Comparison of ENCODE assay signal across 9 cellular contexts in genomic region chr10:3774814-3775670, GRCh38. TPM values are rescaled to one million over a fixed set of nuclear protein-coding genes. Genes with fewer than 3 reads are reported as not detected.
DNase-seq lines count a peak whose midpoint lies in the region; ATAC-seq, FAIRE-seq and TF ChIP-seq lines count a peak whose summit lies in the region.
"Had no signal": no experiment of that assay in that cellular context is flagged by ENCODE, and none has a peak within 500 bp of the region (broad histone marks: within the 10 kb centered on the region; RNA-seq: fewer than 3 reads in every experiment).

No MANE protein-coding gene starts in this region.

- H3K36me3 Mint-ChIP-seq in naive thymus-derived CD4-positive, alpha-beta T cell = peaks cover 10 to 54% (median 17%) of the 10 kb centered on the region in 5 donors

- H3K36me3 ChIP-seq in H1 (ENCODE audit: control insufficient read depth in 2 of 4, insufficient read depth in 4 of 4, low read length in 3 of 4) = peaks cover 13 to 33% (median 27%) of the 10 kb centered on the region in 4 experiments
- H3K36me3 ChIP-seq in naive thymus-derived CD4-positive, alpha-beta T cell (ENCODE audit: control insufficient read depth in 2 of 3, insufficient read depth in 3 of 3, low read length in 3 of 3) = peaks cover 4 to 43% (median 31%) of the 10 kb centered on the region in 3 experiments
- peaks cover 0 to 9% of the 10 kb centered on the region in 2 donors for H3K36me3 ChIP-seq in prostate gland

- H3K4me3 Mint-ChIP-seq in naive thymus-derived CD4-positive, alpha-beta T cell = peak overlapping the region in 5 of 10 donors; percentile 22 to 81 (median 44)

- H3K79me2 ChIP-seq in H1 (ENCODE audit: control insufficient read depth in 1 of 2, insufficient read depth in 2 of 2, low read length in 2 of 2) = peaks cover 0 to 14% of the 10 kb centered on the region in 2 experiments; a peak in 2 of 4 replicates

- H3K79me1 ChIP-seq in H1 (ENCODE audit: low read depth, low read length) = peaks cover 3% of the 10 kb centered on the region

- H3K4me3 ChIP-seq in H1 (ENCODE audit: extremely low read depth in 1 of 4, insufficient read depth in 2 of 4, low read depth in 3 of 4, low read length in 4 of 4) (no peak overlapping the region), prostate gland (no peak overlapping the region)
- H3K4me3 ChIP-seq in naive thymus-derived CD4-positive, alpha-beta T cell (ENCODE audit: low read length) = no peak overlapping the region

- H3K27ac Mint-ChIP-seq in naive thymus-derived CD4-positive, alpha-beta T cell = peak overlapping the region; percentile 25 to 99 (median 82)

- ATAC-seq in naive thymus-derived CD4-positive, alpha-beta T cell = peak; percentile 31

- H3K9me3 Mint-ChIP-seq in naive thymus-derived CD4-positive, alpha-beta T cell = peaks cover 0 to 8% (median 0%) of the 10 kb centered on the region in 11 donors

- H2AFZ ChIP-seq in H1 (ENCODE audit: low read length) = no peak overlapping the region

- CTCF ChIA-PET in RWPE1 (lab: Yijun Ruan, JAX) (no interaction called here), H1 (lab: Charles Lee; ENCODE audit: partially characterized antibody) (interaction anchor here (0.7 to 1.1 kb wide), 5 partner anchors 9 to 377 kb away, joined by 3 to 4 read pairs (median 3); no protein-coding TSS in a partner anchor)
- CTCF ChIA-PET in naive thymus-derived CD4-positive, alpha-beta T cell (lab: Charles Lee) = interaction anchor here (0.6 kb wide), 1 partner anchor 13 kb away, joined by 3 read pairs; no protein-coding TSS in a partner anchor

- H3K9ac ChIP-seq in H1 (replicated peaks in 1 of 4; ENCODE audit: extremely low read depth in 1 of 4, low read depth in 3 of 4, low read length in 3 of 4) = no peak overlapping the region

- WGBS in H1 (ENCODE audit: extremely low coverage in 1 of 2, insufficient coverage in 1 of 2, insufficient read length in 1 of 2, insufficient replicate concordance in 2 of 2, low coverage in 1 of 2, low lambda C conversion rate in 2 of 2, missing lambda C conversion rate in 1 of 2), 2 experiments = 93% methylated on average over 20 of the region's 20 CpGs; no CpG with 5 or more reads in 1 of the 2 experiments
- WGBS in prostate gland = 73% methylated on average over 20 of the region's 20 CpGs

- TF ChIP-seq RAD21 in H1 (IDR thresholded peaks at IDR 0.05 in 1 of 2, conservative IDR thresholded peaks at IDR 0.05 in 1 of 2; ENCODE audit: low read depth in 2 of 2, low read length in 2 of 2) = no peak

- no peak overlapping the region for H3K14ac ChIP-seq in H1 (ENCODE audit: insufficient read length)

- H3K4ac ChIP-seq in H1 (replicated peaks; ENCODE audit: insufficient read length, low read depth, low read length) = no peak overlapping the region

- H2BK12ac ChIP-seq in H1 (ENCODE audit: low read depth, low read length) = no peak overlapping the region; the same call in 1 of the 2 replicates

- H3K27me3 ChIP-seq in H1 (replicated peaks in 1 of 4; ENCODE audit: control insufficient read depth in 3 of 4, extremely low read depth in 1 of 4, insufficient read depth in 3 of 4, low read length in 3 of 4) = no peaks in the 10 kb centered on the region
- H3K27me3 ChIP-seq in naive thymus-derived CD4-positive, alpha-beta T cell (ENCODE audit: control insufficient read depth in 2 of 2, insufficient read depth in 2 of 2, low read length in 2 of 2) = no peaks in the 10 kb centered on the region
- H3K27me3 ChIP-seq in prostate gland (replicated peaks; ENCODE audit: insufficient read depth) = no peaks in the 10 kb centered on the region

- no peaks in the 10 kb centered on the region for H3K27me3 Mint-ChIP-seq in naive thymus-derived CD4-positive, alpha-beta T cell

- no peak overlapping the region for H3K23ac ChIP-seq in H1 (ENCODE audit: insufficient read length)

- no peak overlapping the region for H2BK20ac ChIP-seq in H1 (ENCODE audit: low read length)

- H3K27ac ChIP-seq in RWPE1 (peak overlapping the region; percentile 97), H1 (ENCODE audit: low read depth, low read length) (no peak overlapping the region), prostate gland (peak overlapping the region in 1 of 2 donors; percentile 26)
- H3K27ac ChIP-seq in naive thymus-derived CD4-positive, alpha-beta T cell (ENCODE audit: low read depth, low read length) = no peak overlapping the region
- H3K27ac ChIP-seq: HL-60 had no signal

- peaks cover 32 to 54% (median 44%) of the 10 kb centered on the region in 7 donors for H3K4me1 Mint-ChIP-seq in naive thymus-derived CD4-positive, alpha-beta T cell

- H4K20me1 ChIP-seq in H1 (replicated peaks in 1 of 2; ENCODE audit: control insufficient read depth in 1 of 2, insufficient read depth in 2 of 2, low read length in 2 of 2) = peaks cover 2 to 4% of the 10 kb centered on the region in 2 experiments

- POLR2A ChIA-PET in RWPE1 (lab: Yijun Ruan, JAX; ENCODE audit: low non-redundant PET) (interaction anchor here (1.2 kb wide), 1 partner anchor 10 kb away, joined by 4 read pairs; the partner anchor contains the start of gene KLF6), H1 (lab: Charles Lee; ENCODE audit: partially characterized antibody) (interaction anchor here (0.9 to 4.4 kb wide), 4 partner anchors 9 to 113 kb away, joined by 3 to 43 read pairs (median 8); partner anchors contain the start of gene KLF6)
- POLR2A ChIA-PET in naive thymus-derived CD4-positive, alpha-beta T cell (lab: Charles Lee) = interaction anchor here (0.6 to 2.5 kb wide), 7 partner anchors 9 to 173 kb away, joined by 3 to 33 read pairs (median 3); partner anchors contain the start of gene KLF6

- no peak overlapping the region for H4K8ac ChIP-seq in H1 (ENCODE audit: extremely low read depth, insufficient read depth, low read length)

- H2BK5ac ChIP-seq in H1 (ENCODE audit: low read depth, low read length) = peak overlapping the region; percentile 22; the same call in 1 of the 2 replicates

- H2BK15ac ChIP-seq in H1 (ENCODE audit: low read length) = no peak overlapping the region

- FAIRE-seq in H1 (lab: Jason Lieb, UNC) = no peak
- FAIRE-seq in urothelium cell line (lab: Jason Lieb, UNC) = no peak

- no peak for TF ChIP-seq EP300 in H1 (IDR thresholded peaks at IDR 0.05; ENCODE audit: borderline replicate concordance in 1 of 2, low read depth in 2 of 2, low read length in 2 of 2)

- H3K4me1 ChIP-seq in H1 (replicated peaks in 1 of 4; ENCODE audit: control insufficient read depth in 3 of 4, insufficient read depth in 4 of 4, low read length in 3 of 4) = peaks cover 0 to 10% (median 5%) of the 10 kb centered on the region in 4 experiments; a peak in 6 of 7 replicates
- H3K4me1 ChIP-seq in naive thymus-derived CD4-positive, alpha-beta T cell (ENCODE audit: control insufficient read depth in 2 of 2, insufficient read depth in 2 of 2, low read length in 2 of 2) = peaks cover 34 to 54% of the 10 kb centered on the region in 2 donors
- no peaks in the 10 kb centered on the region for H3K4me1 ChIP-seq in prostate gland (replicated peaks)

- H2BK120ac ChIP-seq in H1 (replicated peaks; ENCODE audit: low read depth, low read length) = no peak overlapping the region

- no peak overlapping the region for H3K56ac ChIP-seq in H1 (replicated peaks; ENCODE audit: insufficient read length, low read depth, low read length)

- no peak overlapping the region for H2AK5ac ChIP-seq in H1 (ENCODE audit: low read depth, low read length)

- H4K91ac ChIP-seq in H1 (replicated peaks; ENCODE audit: insufficient read length, low read length) = peak overlapping the region; percentile 44

- H3K18ac ChIP-seq in H1 (ENCODE audit: extremely low read depth, low read length) = no peak overlapping the region

- TF ChIP-seq CTCF in RWPE1 (conservative IDR thresholded peaks at IDR 0.05; ENCODE audit: low read depth) = no peak
- no peak for TF ChIP-seq CTCF in H1 (IDR thresholded peaks at IDR 0.05; ENCODE audit: control extremely low read depth in 1 of 3, insufficient read depth in 1 of 3, low read depth in 1 of 3, low read length in 3 of 3)
- no peak for TF ChIP-seq CTCF in prostate gland (IDR thresholded peaks at IDR 0.05)

- H3K9me3 ChIP-seq in H1 (ENCODE audit: insufficient read depth in 2 of 2, low read depth in 1 of 2, low read length in 1 of 2) (no peaks in the 10 kb centered on the region), prostate gland (no peaks in the 10 kb centered on the region)
- no peaks in the 10 kb centered on the region for H3K9me3 ChIP-seq in naive thymus-derived CD4-positive, alpha-beta T cell (ENCODE audit: control insufficient read depth in 2 of 3, low read length in 3 of 3)

- no peak overlapping the region for H3K4me2 ChIP-seq in H1 (ENCODE audit: insufficient read depth in 1 of 2, low read depth in 2 of 2, low read length in 2 of 2)

- no peaks in the 10 kb centered on the region for H3K23me2 ChIP-seq in H1 (ENCODE audit: low read depth, low read length)

- H4K5ac ChIP-seq in H1 (ENCODE audit: insufficient read length, low read depth, low read length) = no peak overlapping the region

- TF ChIP-seq POLR2A in H1 (IDR thresholded peaks at IDR 0.05; ENCODE audit: control extremely low read depth in 1 of 2, low read depth in 2 of 2, low read length in 2 of 2) (peak in 1 of 2 experiments; percentile 57; a peak in 2 of 3 replicates), prostate gland (IDR thresholded peaks at IDR 0.05) (no peak)

- DNase-seq in EL (peak; percentile 92), RWPE1 (ENCODE audit: low spot score) (no peak), H1 (ENCODE audit: low read depth in 1 of 2, low spot score in 2 of 2) (no peak), NCI-H1048 (lab: John Stamatoyannopoulos, UW) (no peak), prostate gland (ENCODE audit: low spot score) (no peak), NCI-H1436 treated with DMSO at 0.1 percent for 48 hours (lab: John Stamatoyannopoulos, UW) (no peak), urothelium cell line (ENCODE audit: low spot score) (no peak)
- no peak for DNase-seq in naive thymus-derived CD4-positive, alpha-beta T cell

- intact Hi-C loops in naive thymus-derived CD4-positive, alpha-beta T cell (cut with micrococcal nuclease) = loop anchor here (5.0 kb wide), 7 partner anchors 37 to 538 kb away; no protein-coding TSS in a partner anchor
- intact Hi-C loops in prostate gland (cut with DNase I) = no loop called here

TF ChIP-seq in H1, 55 proteins besides CTCF, POLR2A, EP300 and RAD21:
- TF ChIP-seq TAF7 (optimal IDR thresholded peaks at IDR 0.05; ENCODE audit: borderline replicate concordance, low read depth, low read length) = no peak

RNA-seq across cellular contexts. Expression of gene KLF6, which starts 10.0 kb away (rescaled TPM):
- 19.5 and 23.0 TPM in 2 replicates for total RNA-seq in H1 (2021; fragmentation: NEBNext Ultra II Directional; extraction: Animal tissue kit (Norgen Biotek cat#: 25700))
- polyA plus RNA-seq in H1 (2011; rRNA removed) = 5.7 and 10.1 TPM in 2 replicates
- polyA plus RNA-seq in H1 (2011; cell fraction: cytosol; rRNA removed) = 8.9 TPM
- 19.0 TPM for polyA plus RNA-seq in H1 (2011; cell fraction: nucleus; rRNA removed)
- polyA plus RNA-seq in H1 (2012, experiment 1 of 2) = 9.4 to 16.4 TPM (median 12.4 TPM) in 4 replicates
- polyA plus RNA-seq in H1 (2012, experiment 2 of 2) = 4.0 TPM
- 9.9 TPM for polyA plus RNA-seq in H1 (2013, experiment 1 of 2)
- 10.1 TPM for polyA plus RNA-seq in H1 (2013, experiment 2 of 2)
- 19.2 and 29.7 TPM in 2 replicates for polyA minus RNA-seq in H1 (2011; rRNA and poly(A)+ RNA removed)
- polyA minus RNA-seq in H1 (2011; cell fraction: cytosol; rRNA and poly(A)+ RNA removed) = 9.5 TPM
- 108 TPM for polyA minus RNA-seq in H1 (2011; cell fraction: nucleus; rRNA and poly(A)+ RNA removed)
- 1,000 to 10,000 TPM in 1 of 5 experiments, 100 to 1,000 TPM in 4; 142 to 1,870 (median 168) TPM for total RNA-seq in naive thymus-derived CD4-positive, alpha-beta T cell
- 100 to 1,000 TPM; 153 to 190 TPM for polyA plus RNA-seq in naive thymus-derived CD4-positive, alpha-beta T cell
- total RNA-seq in prostate gland = 10 to 100 TPM; 17.5 to 42.3 TPM
